13 cellular contexts compared by ENCODE assay signal in genomic region chr7:94882891-94883290, GRCh38. TPM values are rescaled to one million over a fixed set of nuclear protein-coding genes. Genes with fewer than 3 reads are reported as not detected.
DNase-seq lines count a peak whose midpoint lies in the region; ATAC-seq and TF ChIP-seq lines count a peak whose summit lies in the region.
"Had no signal": no experiment of that assay in that cellular context is flagged by ENCODE, and none has a peak within 500 bp of the region (broad histone marks: within the 10 kb centered on the region; RNA-seq: fewer than 3 reads in every experiment).

No MANE protein-coding gene starts in this region.

- H3K27me3 ChIP-seq in RWPE2 (ENCODE audit: insufficient read depth, poor library complexity, severe bottlenecking) (no peaks in the 10 kb centered on the region), foreskin keratinocyte (no peaks in the 10 kb centered on the region), suprapubic skin (no peaks in the 10 kb centered on the region)

- TF ChIP-seq POLR2A in suprapubic skin (IDR thresholded peaks at IDR 0.05): no peak

- H3K36me3 ChIP-seq in RWPE2 (ENCODE audit: low read depth) (no peaks in the 10 kb centered on the region), suprapubic skin (no peaks in the 10 kb centered on the region)

- ATAC-seq in RWPE2 (ENCODE audit: low read depth): peak; percentile 44; the same call in 2 of the 3 replicates
- ATAC-seq in foreskin keratinocyte: peak; percentile 84
- no peak for ATAC-seq in HG03159 (IDR thresholded peaks at IDR 0.05; ENCODE audit: unreplicated experiment)
- ATAC-seq: CD8-positive, alpha-beta T cell had no signal

- 32% methylated on average over 2 of the region's 2 CpGs for WGBS in suprapubic skin

- peaks cover 2% of the 10 kb centered on the region for H3K9me3 ChIP-seq in RWPE2 (ENCODE audit: severe bottlenecking)
- H3K9me3 ChIP-seq in suprapubic skin: peaks cover 6% of the 10 kb centered on the region

- DNase-seq in HT1080 (ENCODE audit: low read depth) (peak; percentile 29), RWPE2 (ENCODE audit: low spot score) (no peak), foreskin keratinocyte (peak; percentile 33 to 65), renal cortical epithelial cell (ENCODE audit: low read depth) (peak; percentile 33), RPMI8226 (no peak), suprapubic skin (ENCODE audit: low spot score in 2 of 2) (no peak), SKM-1 treated with dmso at 0.1 percent for 144 hours (lab: John Stamatoyannopoulos, UW; ENCODE audit: unreplicated experiment) (no peak)
- DNase-seq: CD8-positive, alpha-beta T cell; COR-L47; DMS153; DND-41 had no signal

- H3K4me1 ChIP-seq in RWPE2 (ENCODE audit: insufficient read depth, poor library complexity, severe bottlenecking) (no peaks in the 10 kb centered on the region), foreskin keratinocyte (no peaks in the 10 kb centered on the region), suprapubic skin (no peaks in the 10 kb centered on the region)

- TF ChIP-seq EP300 in suprapubic skin (IDR thresholded peaks at IDR 0.05): no peak

- TF ChIP-seq CTCF in RWPE2 (IDR thresholded peaks at IDR 0.05; ENCODE audit: poor library complexity, severe bottlenecking): no peak
- TF ChIP-seq CTCF in foreskin keratinocyte (conservative IDR thresholded peaks at IDR 0.05): no peak
- TF ChIP-seq CTCF in suprapubic skin (IDR thresholded peaks at IDR 0.05): no peak

- H3K27ac ChIP-seq in RWPE2 (ENCODE audit: poor library complexity, severe bottlenecking): no peak overlapping the region
- H3K27ac ChIP-seq in foreskin keratinocyte: no peak overlapping the region
- H3K27ac ChIP-seq in suprapubic skin: no peak overlapping the region

- no peak overlapping the region for H3K4me3 ChIP-seq in RWPE2 (ENCODE audit: severe bottlenecking)
- H3K4me3 ChIP-seq in suprapubic skin: no peak overlapping the region

RNA-seq across cellular contexts. Expression of gene PPP1R9A, which starts 24.5 kb away (rescaled TPM):
- 3.8 and 4.3 TPM in 2 replicates for total RNA-seq in HT1080 (2014; rRNA removed; shearing (Covaris generic))
- polyA plus RNA-seq in HT1080 (2015; cell fraction: cytosol; rRNA removed): 0.20 and 0.27 TPM in 2 replicates
- polyA plus RNA-seq in HT1080 (2015; cell fraction: nucleus; rRNA removed): 3.7 and 4.1 TPM in 2 replicates
- total RNA-seq in foreskin keratinocyte (not detected in 2 replicates), renal cortical epithelial cell (32.8 and 56.6 TPM in 2 replicates), suprapubic skin (1 to 10 TPM in 3 of 4 donors, under 1 TPM in 1; 0.49 to 8.6 (median 2.5) TPM)
- under 0.01 TPM in 1 of 2 replicates, not detected in the other for polyA plus RNA-seq in foreskin keratinocyte
- polyA plus RNA-seq: CD14-positive monocyte had no signal

Comparison
In these comparisons a context has a peak if more than half of its experiments do, and no peak if none do; other contexts are left out.
1. DNase-seq: peak in HT1080 (single experiment), foreskin keratinocyte (2 of 2) and renal cortical epithelial cell (single experiment); none in RWPE2 (single experiment), RPMI8226 (single experiment), suprapubic skin (0 of 2) and SKM-1 treated with dmso at 0.1 percent for 144 hours (single experiment).